ENCODE assay signal across 8 cellular contexts in the genomic region with DNA sequence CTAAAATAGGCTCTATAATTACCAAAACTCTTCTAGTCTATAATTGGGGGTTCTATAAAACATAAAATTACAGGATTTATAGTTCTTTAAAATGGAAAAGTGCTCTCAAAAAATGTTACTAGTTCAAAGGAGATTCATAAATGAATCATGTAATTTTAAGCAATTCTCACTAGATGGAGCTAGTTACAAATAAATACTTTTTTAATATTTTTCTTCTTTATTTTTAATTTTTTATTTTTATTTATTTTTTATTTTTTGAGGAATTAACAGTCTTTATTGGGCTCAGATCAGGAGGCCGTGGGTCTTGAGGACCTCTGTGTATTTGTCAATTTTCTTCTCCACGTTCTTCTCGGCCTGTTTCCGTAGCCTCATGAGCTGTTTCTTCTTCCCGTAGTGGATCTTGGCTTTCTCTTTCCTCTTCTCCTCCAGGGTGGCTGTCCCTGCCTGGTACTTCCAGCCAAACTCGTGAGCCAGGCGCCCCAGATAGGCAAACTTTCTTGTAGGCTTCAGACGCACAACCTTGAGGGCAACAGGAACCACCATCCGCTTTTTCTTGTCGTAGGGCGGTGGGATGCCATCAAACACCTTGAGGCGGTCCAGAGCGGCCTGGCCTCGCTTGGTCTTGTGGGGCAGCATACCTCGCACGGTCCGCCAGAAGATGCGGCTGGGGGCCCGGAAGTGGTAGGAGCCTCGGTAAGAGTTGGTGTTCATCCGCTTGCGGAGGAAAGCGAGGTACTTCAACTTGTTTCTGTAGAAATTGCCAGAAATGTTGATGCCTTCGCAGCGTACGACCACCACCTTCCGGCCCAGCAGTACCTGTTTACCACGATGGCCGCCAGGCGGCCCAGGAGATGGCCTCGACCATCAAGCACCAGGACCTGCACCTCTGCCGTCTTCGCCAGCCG.
A peak's percentile ranks its signal among the peaks of the same experiment; 100 is the strongest.
DNase-seq lines count a peak whose midpoint lies in the region; ATAC-seq and TF ChIP-seq lines count a peak whose summit lies in the region.
"Not testable (repeated sequence)": the region's sequence is repeated elsewhere in the genome, so short reads cannot be mapped to it uniquely, and the experiment has no call there.

No MANE protein-coding gene starts in this region.

- not testable (repeated sequence) for H3K9ac ChIP-seq in endodermal cell (ENCODE audit: extremely low read depth, low read length, poor library complexity, severe bottlenecking)

- not testable (repeated sequence) for TF ChIP-seq CTCF in AG09309 (IDR thresholded peaks at IDR 0.05; ENCODE audit: control insufficient read depth, insufficient read depth, low read depth, low read length, missing control alignments)
- TF ChIP-seq CTCF in endodermal cell (conservative IDR thresholded peaks at IDR 0.05) (peak; percentile 77), lower lobe of right lung (IDR thresholded peaks at IDR 0.05) (peak; percentile 44)

- H3K27ac Mint-ChIP-seq in activated naive CD4-positive, alpha-beta T cell treated with anti-CD3 and anti-CD28 coated beads for 36 hours; endodermal cell: not testable (repeated sequence)

- H3K9me3 Mint-ChIP-seq in activated naive CD4-positive, alpha-beta T cell treated with anti-CD3 and anti-CD28 coated beads for 36 hours; endodermal cell: not testable (repeated sequence)

- intact Hi-C loops in activated naive CD4-positive, alpha-beta T cell treated with anti-CD3 and anti-CD28 coated beads for 36 hours (cut with micrococcal nuclease): loop anchor here (1.0 kb wide), 2 partner anchors 111 to 384 kb away; no protein-coding TSS in a partner anchor
- intact Hi-C loops in lower lobe of right lung (cut with DNase I): not testable (repeated sequence)

- not testable (repeated sequence) for H3K27ac ChIP-seq in endodermal cell (ENCODE audit: low read depth, low read length); lower lobe of right lung

- H3K4me1 ChIP-seq in endodermal cell (ENCODE audit: control insufficient read depth, insufficient read depth, low read length); lower lobe of right lung: not testable (repeated sequence)

- 90 to 91% methylated on average over 21 to 34 of the region's 34 CpGs for WGBS in endodermal cell (ENCODE audit: insufficient coverage in 1 of 2, insufficient read length in 1 of 2), 2 experiments

- H3K4me1 Mint-ChIP-seq in activated naive CD4-positive, alpha-beta T cell treated with anti-CD3 and anti-CD28 coated beads for 36 hours (ENCODE audit: low read depth); endodermal cell: not testable (repeated sequence)

- CTCF ChIA-PET in activated naive CD4-positive, alpha-beta T cell treated with anti-CD3 and anti-CD28 coated beads for 36 hours (lab: Charles Lee): interaction anchor here (0.6 to 4.5 kb wide), 14 partner anchors 9 to 405 kb away, joined by 3 to 25 read pairs (median 5); no protein-coding TSS in a partner anchor

- H3K36me3 ChIP-seq in endodermal cell (ENCODE audit: control insufficient read depth, insufficient read depth, low read length); lower lobe of right lung: not testable (repeated sequence)

- H3K27me3 Mint-ChIP-seq in activated naive CD4-positive, alpha-beta T cell treated with anti-CD3 and anti-CD28 coated beads for 36 hours (ENCODE audit: low read depth); endodermal cell (ENCODE audit: insufficient read depth): not testable (repeated sequence)

- not testable (repeated sequence) for H3K27me3 ChIP-seq in endodermal cell (ENCODE audit: control insufficient read depth, insufficient read depth, low read length, poor library complexity, severe bottlenecking); lower lobe of right lung (ENCODE audit: low read depth)

- H3K9me3 ChIP-seq in endodermal cell (ENCODE audit: control insufficient read depth, low read length); lower lobe of right lung: not testable (repeated sequence)

- H3K36me3 Mint-ChIP-seq in activated naive CD4-positive, alpha-beta T cell treated with anti-CD3 and anti-CD28 coated beads for 36 hours (ENCODE audit: low read depth); endodermal cell (ENCODE audit: low read depth): not testable (repeated sequence)

- not testable (repeated sequence) for DNase-seq in AG09309 (ENCODE audit: low read depth); activated naive CD4-positive, alpha-beta T cell treated with anti-CD3 and anti-CD28 coated beads for 36 hours; lower lobe of right lung
- peak; percentile 23 for DNase-seq in NCI-H1092 treated with DMSO at 0.1 percent for 48 hours (lab: John Stamatoyannopoulos, UW)
- DNase-seq in SW480 (ENCODE audit: low spot score): peak; percentile 34
- peak; percentile 81 for DNase-seq in endodermal cell
- DNase-seq in stimulated activated CD4-positive, alpha-beta T cell treated with anti-CD3 and anti-CD28 coated beads, Interleukin-4, amount 100 ng/mL, for 1 hour: peak; percentile 3

- not testable (repeated sequence) for ATAC-seq in lower lobe of right lung

- H3K4me3 Mint-ChIP-seq in activated naive CD4-positive, alpha-beta T cell treated with anti-CD3 and anti-CD28 coated beads for 36 hours: peak overlapping the region; percentile 59
- not testable (repeated sequence) for H3K4me3 Mint-ChIP-seq in endodermal cell

- H3K4me3 ChIP-seq in AG09309 (ENCODE audit: control insufficient read depth, low read depth, low read length) (peak overlapping the region; percentile 20), GM08714 (ENCODE audit: low read length) (peak overlapping the region; percentile 38; the same call in 1 of the 2 replicates), lower lobe of right lung (peak overlapping the region; percentile 25)
- not testable (repeated sequence) for H3K4me3 ChIP-seq in endodermal cell (ENCODE audit: low read length)
